In the genomic region with DNA sequence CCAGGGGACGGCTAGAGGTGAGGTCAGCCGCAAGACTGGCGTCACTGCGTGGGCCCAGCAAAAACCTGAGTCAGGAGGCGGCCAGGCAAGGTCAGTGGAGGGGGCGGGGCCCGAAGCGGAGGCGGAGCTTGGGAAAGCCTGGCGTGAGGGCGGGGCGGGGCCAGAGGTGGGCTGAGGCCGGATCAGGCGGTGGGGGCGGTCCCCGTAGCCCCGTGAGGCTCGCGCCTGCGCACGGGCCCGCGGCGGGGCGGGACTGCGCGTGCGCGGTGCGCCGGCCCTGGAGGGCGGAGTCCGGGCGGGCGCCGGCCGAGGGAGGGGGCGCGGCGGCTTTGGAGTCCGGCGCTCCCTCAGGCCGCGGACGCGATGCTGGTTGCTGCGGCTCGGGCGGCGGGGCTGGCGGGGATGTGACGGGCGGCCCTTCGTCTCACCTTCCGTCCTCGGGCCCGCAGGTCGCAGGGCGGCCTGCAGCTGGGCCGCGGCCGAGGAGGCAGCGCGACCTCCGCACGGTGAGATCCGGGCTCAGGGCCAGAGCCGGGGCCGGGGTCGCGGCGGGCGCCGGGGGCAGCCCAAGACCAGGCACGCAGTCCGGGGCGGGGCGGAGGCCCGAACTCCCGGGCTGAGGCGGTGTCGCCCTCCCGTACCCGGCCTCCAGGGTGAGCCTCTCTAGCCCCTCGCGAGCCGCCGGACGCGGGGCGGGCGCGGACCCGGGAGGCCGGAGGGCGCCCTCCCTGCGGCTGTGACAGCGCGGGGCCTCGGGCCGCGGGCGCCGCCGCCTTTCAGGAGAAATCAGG, we compare ENCODE assay signal across 8 cellular contexts. TPM values are rescaled to one million over a fixed set of nuclear protein-coding genes. Genes with fewer than 3 reads are reported as not detected.
DNase-seq lines count a peak whose midpoint lies in the region; ATAC-seq and TF ChIP-seq lines count a peak whose summit lies in the region.

Gene CCSER2 (plus strand): TSS at position 287 of the 791 bp plus-strand sequence. CDS start 42,464 bp downstream, outside the sequence.

- no peaks in the 10 kb centered on the region for H3K36me3 ChIP-seq in HUES48 (ENCODE audit: control insufficient read depth, insufficient read depth, low read length)
- H3K36me3 ChIP-seq in PC-9 (ENCODE audit: low read depth) = no peaks in the 10 kb centered on the region
- H3K36me3 ChIP-seq in esophagus (ENCODE audit: control insufficient read depth in 2 of 2, insufficient read depth in 2 of 2, low read length in 1 of 2) = no peaks in the 10 kb centered on the region
- H3K36me3 ChIP-seq in muscle layer of duodenum (ENCODE audit: control insufficient read depth in 1 of 2, insufficient read depth in 2 of 2, low read length in 2 of 2) = no peaks in the 10 kb centered on the region

- WGBS in esophagus, 2 donors = 0 to 1% methylated on average over 77 to 105 of the region's 105 CpGs

- H3K9ac ChIP-seq in HUES48 (ENCODE audit: low read depth, low read length) = peak within 1 kb of the TSS; percentile 71

- peak within 1 kb of the TSS; percentile 81 for H3K4me2 ChIP-seq in PC-9

- intact Hi-C loops in PC-9 (cut with micrococcal nuclease; ENCODE audit: unreplicated experiment) = loop anchor here (1.0 to 5.0 kb wide), 3 partner anchors 19 to 190 kb away; partner anchors contain the start of gene GHITM

- H3K4me3 Mint-ChIP-seq in activated T-cell treated with anti-CD3 and anti-CD28 coated beads, Interleukin-2, amount 50 U/mL, for 4 hours = peak within 1 kb of the TSS; percentile 90

- no peaks in the 10 kb centered on the region for H3K27me3 Mint-ChIP-seq in activated T-cell treated with anti-CD3 and anti-CD28 coated beads, Interleukin-2, amount 50 U/mL, for 4 hours (ENCODE audit: low read depth)

- H3K4me1 ChIP-seq in HUES48 (ENCODE audit: control insufficient read depth, insufficient read depth, low read length) (peaks cover 14% of the 10 kb centered on the region; the same call in 1 of the 2 replicates), PC-9 (replicated peaks; ENCODE audit: insufficient read depth) (peaks cover 15% of the 10 kb centered on the region), esophagus (ENCODE audit: control insufficient read depth in 2 of 2, insufficient read depth in 2 of 2, low read length in 1 of 2) (peaks cover 0 to 2% of the 10 kb centered on the region in 2 donors), muscle layer of duodenum (ENCODE audit: control insufficient read depth in 1 of 2, insufficient read depth in 2 of 2, low read length in 2 of 2) (peaks cover 0 to 14% of the 10 kb centered on the region in 2 donors)

- H3K4me3 ChIP-seq in HUES48 (ENCODE audit: low read depth, low read length) (peak within 1 kb of the TSS; percentile 91), PC-9 (peak within 1 kb of the TSS; percentile 77), esophagus (ENCODE audit: low read depth in 1 of 2, low read length in 2 of 2) (peak within 1 kb of the TSS; percentile 98 to 99), muscle layer of duodenum (ENCODE audit: low read depth in 1 of 2, low read length in 2 of 2) (peak within 1 kb of the TSS; percentile 57 to 84)

- H3K27ac ChIP-seq in HUES48 (ENCODE audit: low read depth, low read length) (peak within 1 kb of the TSS; percentile 92), PC-9 (peak within 1 kb of the TSS; percentile 51), esophagus (ENCODE audit: low read depth in 2 of 2, low read length in 1 of 2) (peak within 1 kb of the TSS; percentile 93 to 94), muscle layer of duodenum (ENCODE audit: low read length) (peak within 1 kb of the TSS; percentile 86)

- peak; percentile 78 for DNase-seq in DMS153 (lab: John Stamatoyannopoulos, UW)
- DNase-seq in PC-9 = peak; percentile 81 to 99
- peak; percentile 88 for DNase-seq in activated T-cell treated with anti-CD3 and anti-CD28 coated beads, Interleukin-2, amount 50 U/mL, for 4 hours
- peak; percentile 89 for DNase-seq in stimulated activated CD8-positive, alpha-beta memory T cell treated with anti-CD3 and anti-CD28 coated beads, Interleukin-7, amount 100 ng/mL, for 24 hours (ENCODE audit: low read depth)

- no peaks in the 10 kb centered on the region for H3K9me2 ChIP-seq in PC-9 (ENCODE audit: insufficient read depth)

- H3K9me3 ChIP-seq in HUES48 (ENCODE audit: control insufficient read depth, insufficient read depth, low read length) (no peaks in the 10 kb centered on the region), PC-9 (ENCODE audit: insufficient read depth, low read depth) (no peaks in the 10 kb centered on the region), esophagus (ENCODE audit: control insufficient read depth in 2 of 2, insufficient read depth in 1 of 2, low read depth in 1 of 2, low read length in 1 of 2) (no peaks in the 10 kb centered on the region), muscle layer of duodenum (ENCODE audit: control insufficient read depth in 1 of 2, low read length in 2 of 2) (no peaks in the 10 kb centered on the region)

- no peaks in the 10 kb centered on the region for H4K20me1 ChIP-seq in PC-9 (ENCODE audit: insufficient read depth)

- H3K4me1 Mint-ChIP-seq in activated T-cell treated with anti-CD3 and anti-CD28 coated beads, Interleukin-2, amount 50 U/mL, for 4 hours (ENCODE audit: low read depth) = peaks cover 28% of the 10 kb centered on the region

- H3K27me3 ChIP-seq in HUES48 (ENCODE audit: control insufficient read depth, insufficient read depth, low read length) (no peaks in the 10 kb centered on the region), PC-9 (ENCODE audit: insufficient read depth, low read depth) (no peaks in the 10 kb centered on the region), esophagus (ENCODE audit: control insufficient read depth in 1 of 2, insufficient read depth in 2 of 2, low read length in 2 of 2) (no peaks in the 10 kb centered on the region), muscle layer of duodenum (ENCODE audit: low read depth, low read length) (no peaks in the 10 kb centered on the region)

- H3F3A ChIP-seq in PC-9 (ENCODE audit: insufficient read depth, low read depth) = no peaks in the 10 kb centered on the region

- no peak for TF ChIP-seq CTCF in PC-9 (conservative IDR thresholded peaks at IDR 0.05)

- peaks cover 43% of the 10 kb centered on the region for H3K79me2 ChIP-seq in PC-9 (ENCODE audit: low read depth)

- CTCF ChIA-PET in PC-9 (lab: Charles Lee) = interaction anchor here (1.0 kb wide), 1 partner anchor 211 kb away, joined by 9 read pairs; no protein-coding TSS in a partner anchor

- POLR2A ChIA-PET in PC-9 (lab: Charles Lee; ENCODE audit: unreplicated experiment) = interaction anchor here (0.5 to 0.8 kb wide), 3 partner anchors 9 to 507 kb away, joined by 6 to 18 read pairs (median 7); no protein-coding TSS in a partner anchor

- peak; percentile 57 for ATAC-seq in GM21390 (IDR thresholded peaks at IDR 0.05; ENCODE audit: unreplicated experiment)
- peak; percentile 81 to 83 for ATAC-seq in activated T-cell treated with anti-CD3 and anti-CD28 coated beads, Interleukin-2, amount 50 U/mL, for 4 hours

- peak within 1 kb of the TSS; percentile 83 for H2AFZ ChIP-seq in PC-9

- BruUV-seq in PC-9 (replicated peaks; lab: Mats Ljungman, UMichigan) = no TSS peak

- H3K36me3 Mint-ChIP-seq in activated T-cell treated with anti-CD3 and anti-CD28 coated beads, Interleukin-2, amount 50 U/mL, for 4 hours (ENCODE audit: insufficient read depth) = peaks cover 4% of the 10 kb centered on the region

- no peaks in the 10 kb centered on the region for H3K9me3 Mint-ChIP-seq in activated T-cell treated with anti-CD3 and anti-CD28 coated beads, Interleukin-2, amount 50 U/mL, for 4 hours

RNA-seq across cellular contexts. Expression of gene CCSER2, which starts in this region (rescaled TPM):
- total RNA-seq in PC-9 (2021) = 42.2 and 56.6 TPM in 2 replicates
- 10 to 100 TPM; 37.1 to 42.0 (median 40.9) TPM for total RNA-seq in activated T-cell treated with anti-CD3 and anti-CD28 coated beads, Interleukin-2, amount 50 U/mL, for 4 hours
- 10 to 100 TPM; 10.0 to 11.6 TPM for polyA plus RNA-seq in esophagus

Comparison
In these comparisons a context has a peak if more than half of its experiments do, and no peak if none do; other contexts are left out.
1. Peak in every context shown above with its lines: DNase-seq, ATAC-seq, H3K4me3 ChIP-seq and H3K27ac ChIP-seq.